10 cellular contexts compared by ENCODE assay signal in the genomic region with DNA sequence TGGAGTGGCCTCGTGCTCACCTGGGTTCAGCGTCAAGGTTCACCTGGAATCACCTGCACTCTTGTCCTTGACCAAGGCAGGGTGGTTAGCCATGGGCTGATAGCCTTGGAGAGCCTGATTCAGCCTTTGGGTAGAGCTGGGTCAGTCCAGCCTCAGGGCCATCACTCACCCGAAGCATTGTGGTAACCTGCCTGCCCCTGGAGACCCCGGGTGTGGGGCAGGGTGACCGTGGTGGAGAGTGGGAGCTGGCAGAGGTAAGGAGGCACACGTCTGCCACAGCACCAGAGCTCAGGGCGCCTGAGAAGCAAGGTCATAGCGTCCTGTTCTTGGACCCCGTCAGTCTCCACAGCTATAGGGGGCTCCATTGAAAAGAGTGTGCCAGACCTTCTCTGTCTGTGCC. TPM values are rescaled to one million over a fixed set of nuclear protein-coding genes. Genes with fewer than 3 reads are reported as not detected.
DNase-seq lines count a peak whose midpoint lies in the region; ATAC-seq, FAIRE-seq and TF ChIP-seq lines count a peak whose summit lies in the region.
"Had no signal": no experiment of that assay in that cellular context is flagged by ENCODE, and none has a peak within 500 bp of the region (broad histone marks: within the 10 kb centered on the region; RNA-seq: fewer than 3 reads in every experiment).

No MANE protein-coding gene starts in this region.

- no TSS peak for BruUV-seq in GM12878 (replicated peaks; lab: Mats Ljungman, UMichigan)

- H3K79me1 ChIP-seq in H9 (ENCODE audit: insufficient read depth, low read depth, low read length, poor library complexity, severe bottlenecking): no peaks in the 10 kb centered on the region

- H3K79me2 ChIP-seq in H9 (ENCODE audit: insufficient read depth, low read length) (no peaks in the 10 kb centered on the region), GM12878 (ENCODE audit: control insufficient read depth, insufficient read depth, low read length) (peaks cover 2% of the 10 kb centered on the region)

- RAD21 ChIA-PET in GM12878 (lab: Charles Lee; ENCODE audit: unreplicated experiment): interaction anchor here (0.6 to 15.3 kb wide), 61 partner anchors 8 to 882 kb away, joined by 3 to 383 read pairs (median 6); a partner anchor contains a TSS

- H3K18ac ChIP-seq in H9 (ENCODE audit: insufficient read length, low read depth, low read length): no peak overlapping the region

- H3K9ac ChIP-seq in H9 (ENCODE audit: extremely low read depth, insufficient read length, low read length) (no peak overlapping the region), GM12878 (ENCODE audit: control insufficient read depth, insufficient read depth, low read length) (peak overlapping the region; percentile 17; the same call in 1 of the 2 replicates)

- ATAC-seq in GM12878: no peak; the same call in 2 of the 3 replicates
- ATAC-seq in naive B cell (ENCODE audit: low read depth in 2 of 2): no peak

- H3K4me3 Mint-ChIP-seq in H9 (peak overlapping the region in 1 of 2 experiments; percentile 73; a peak in 2 of 5 replicates), naive B cell (peak overlapping the region in 7 of 8 donors; percentile 72 to 92 (median 89)), CD14-positive monocyte (peak overlapping the region in 1 of 2 donors; percentile 83)

- no peak overlapping the region for H3K27ac ChIP-seq in H9 (ENCODE audit: insufficient read length, low read depth, low read length)
- no peak overlapping the region for H3K27ac ChIP-seq in GM12878 (ENCODE audit: control insufficient read depth, insufficient read depth)

- H3K4me1 Mint-ChIP-seq in H9 (peaks cover 14% of the 10 kb centered on the region in 2 experiments), naive B cell (peaks cover 27 to 60% (median 45%) of the 10 kb centered on the region in 3 donors), CD14-positive monocyte (peaks cover 30% of the 10 kb centered on the region)

- no peak overlapping the region for H3K23ac ChIP-seq in H9 (ENCODE audit: insufficient read length, low read depth, low read length)

- no peak overlapping the region for H2BK5ac ChIP-seq in H9 (ENCODE audit: insufficient read length, low read length)

- no peak for TF ChIP-seq POLR2A in GM12878 (IDR thresholded peaks at IDR 0.05; ENCODE audit: low read depth, low read length)

- H3K27me3 ChIP-seq in H9 (ENCODE audit: insufficient read depth, low read length): peaks cover 5% of the 10 kb centered on the region; the same call in 1 of the 2 replicates
- no peaks in the 10 kb centered on the region for H3K27me3 ChIP-seq in GM12878 (replicated peaks in 1 of 2; ENCODE audit: control insufficient read depth in 2 of 2, insufficient read depth in 2 of 2, low read length in 1 of 2)

- H3K14ac ChIP-seq in H9 (ENCODE audit: insufficient read depth, low read length): peak overlapping the region; percentile 66

- no peak for TF ChIP-seq EP300 in GM12878 (IDR thresholded peaks at IDR 0.05; ENCODE audit: borderline replicate concordance in 1 of 2, control insufficient read depth in 1 of 2, low read depth in 2 of 2, low read length in 2 of 2)

- H3K4ac ChIP-seq in H9 (ENCODE audit: low read depth, low read length): no peak overlapping the region

- SMC1A ChIA-PET in GM12878 (lab: Charles Lee; ENCODE audit: uncharacterized antibody, unreplicated experiment): interaction anchor here (0.5 to 15.1 kb wide), 58 partner anchors 8 to 856 kb away, joined by 3 to 298 read pairs (median 5); a partner anchor contains a TSS

- H3K9me3 Mint-ChIP-seq in H9 (no peaks in the 10 kb centered on the region), naive B cell (peaks cover 0 to 2% (median 0%) of the 10 kb centered on the region in 7 donors), CD14-positive monocyte (peaks cover 0 to 2% (median 0%) of the 10 kb centered on the region in 7 donors)

- H3K4me3 ChIP-seq in AG04449 (ENCODE audit: low read depth, low read length) (peak overlapping the region; percentile 57), GM12878 (peak overlapping the region; percentile 68)
- H3K4me3 ChIP-seq: lung had no signal

- no peak for FAIRE-seq in GM12878 (lab: Jason Lieb, UNC)
- FAIRE-seq: D721Med had no signal

- H3K36me3 Mint-ChIP-seq in H9 (ENCODE audit: insufficient read depth in 1 of 3, low read depth in 3 of 3) (no peaks in the 10 kb centered on the region), naive B cell (no peaks in the 10 kb centered on the region), CD14-positive monocyte (no peaks in the 10 kb centered on the region)

- peaks cover 51% of the 10 kb centered on the region for H3K27me3 Mint-ChIP-seq in H9 (ENCODE audit: low read depth)
- peaks cover 4 to 13% (median 11%) of the 10 kb centered on the region in 3 donors for H3K27me3 Mint-ChIP-seq in naive B cell
- H3K27me3 Mint-ChIP-seq in CD14-positive monocyte (ENCODE audit: low read depth in 3 of 3): peaks cover 18 to 32% (median 22%) of the 10 kb centered on the region in 3 donors

- WGBS in H9 (ENCODE audit: extremely low coverage, insufficient read length, low lambda C conversion rate): no CpG with 5 or more reads among the region's 9 CpGs
- WGBS in GM12878 (ENCODE audit: insufficient coverage, insufficient replicate concordance, low lambda C conversion rate, missing lambda C conversion rate): 29% methylated on average over 9 of the region's 9 CpGs

- peaks cover 11% of the 10 kb centered on the region for H3K23me2 ChIP-seq in H9 (ENCODE audit: insufficient read length, low read depth, low read length, poor library complexity, severe bottlenecking)

- H2BK15ac ChIP-seq in H9 (ENCODE audit: low read depth, low read length): no peak overlapping the region

- H4K8ac ChIP-seq in H9 (replicated peaks; ENCODE audit: insufficient read length, low read depth, low read length): no peak overlapping the region

- no peak overlapping the region for H4K5ac ChIP-seq in H9 (ENCODE audit: insufficient read length, low read depth, low read length)

- H3K27ac Mint-ChIP-seq in H9 (no peak overlapping the region), naive B cell (peak overlapping the region in 2 of 6 donors; percentile 38 to 60), CD14-positive monocyte (no peak overlapping the region)

- TF ChIP-seq RAD21 in GM12878 (IDR thresholded peaks at IDR 0.05; ENCODE audit: insufficient read depth, low read depth, low read length): no peak

- TF ChIP-seq CTCF in AG04449 (IDR thresholded peaks at IDR 0.05; ENCODE audit: insufficient read depth, low read length, missing control alignments) (no peak), H9 (conservative IDR thresholded peaks at IDR 0.05) (no peak), GM12878 (IDR thresholded peaks at IDR 0.05 in 2 of 3, conservative IDR thresholded peaks at IDR 0.05 in 1 of 3; ENCODE audit: control insufficient read depth in 2 of 3, extremely low read depth in 1 of 3, insufficient read depth in 1 of 3, low read depth in 3 of 3, low read length in 3 of 3) (no peak), CD14-positive monocyte (IDR thresholded peaks at IDR 0.05) (no peak)

- no peak overlapping the region for H3T11ph ChIP-seq in H9 (ENCODE audit: low read length)

- no peak overlapping the region for H2AFZ ChIP-seq in H9 (ENCODE audit: low read length)
- H2AFZ ChIP-seq in GM12878 (ENCODE audit: control insufficient read depth, low read depth, low read length): peak overlapping the region; percentile 96

- no peak overlapping the region for H2BK120ac ChIP-seq in H9 (ENCODE audit: low read depth, low read length, poor library complexity, severe bottlenecking)

- no peak overlapping the region for H4K91ac ChIP-seq in H9 (ENCODE audit: insufficient read length, low read depth, low read length)

- POLR2A ChIA-PET in AG04449 (lab: Yijun Ruan, JAX): interaction anchor here (0.8 to 1.7 kb wide), 5 partner anchors 50 to 293 kb away, joined by 3 to 10 read pairs (median 4); a partner anchor contains a TSS
- POLR2A ChIA-PET in GM12878 (lab: Charles Lee): interaction anchor here (1.7 kb wide), 1 partner anchor 42 kb away, joined by 4 read pairs; no protein-coding TSS in a partner anchor

- CTCF ChIA-PET in AG04449 (lab: Yijun Ruan, JAX) (interaction anchor here (0.6 to 15.6 kb wide), 95 partner anchors 8 to 1618 kb away, joined by 3 to 1051 read pairs (median 5); a partner anchor contains a TSS), GM12878 (lab: Yijun Ruan, JAX) (interaction anchor here (0.7 to 13.6 kb wide), 102 partner anchors 8 to 882 kb away, joined by 3 to 664 read pairs (median 5); a partner anchor contains a TSS)

- in situ Hi-C loops in GM12878 (cut with MboI): loop anchor here (5.0 kb wide), 3 partner anchors 105 to 295 kb away; no protein-coding TSS in a partner anchor

- H4K20me1 ChIP-seq in H9 (ENCODE audit: control insufficient read depth, insufficient read depth, insufficient read length) (no peaks in the 10 kb centered on the region), GM12878 (ENCODE audit: control insufficient read depth, insufficient read depth) (no peaks in the 10 kb centered on the region)

- H3K4me1 ChIP-seq in H9 (ENCODE audit: insufficient read depth, low read length): no peaks in the 10 kb centered on the region; the same call in 1 of the 2 replicates
- peaks cover 11% of the 10 kb centered on the region for H3K4me1 ChIP-seq in GM12878 (ENCODE audit: control insufficient read depth, insufficient read depth, low read length)

- H2BK20ac ChIP-seq in H9 (ENCODE audit: low read depth, low read length, poor library complexity, severe bottlenecking): no peak overlapping the region

- no peak overlapping the region for H2AK5ac ChIP-seq in H9 (ENCODE audit: insufficient read length, low read length)

- no peak overlapping the region for H3K56ac ChIP-seq in H9 (ENCODE audit: insufficient read length, low read depth, low read length)

- DNase-seq in AG04449 (ENCODE audit: low read depth, low spot score) (no peak), H9 (no peak), GM12878 (ENCODE audit: low read depth, low spot score) (no peak), naive B cell (no peak), head of caudate nucleus (no peak), LoVo (ENCODE audit: low spot score) (no peak), putamen (ENCODE audit: low spot score) (no peak), CD14-positive monocyte (ENCODE audit: low spot score) (no peak)

- no peak overlapping the region for H2BK12ac ChIP-seq in H9 (ENCODE audit: insufficient read length, low read depth, low read length)

- H3K36me3 ChIP-seq in GM12878 (ENCODE audit: control insufficient read depth in 2 of 2, insufficient read depth in 2 of 2, low read length in 1 of 2): no peaks in the 10 kb centered on the region

- H3K4me2 ChIP-seq in H9 (ENCODE audit: insufficient read depth, insufficient read length, low read length): peak overlapping the region; percentile 84
- H3K4me2 ChIP-seq in GM12878 (ENCODE audit: control insufficient read depth, insufficient read depth): peak overlapping the region; percentile 100

- intact Hi-C loops in GM12878 (cut with micrococcal nuclease; ENCODE audit: unreplicated experiment): loop anchor here (1.0 to 5.0 kb wide), 4 partner anchors 49 to 855 kb away; no protein-coding TSS in a partner anchor
- intact Hi-C loops in head of caudate nucleus (cut with DNase I): loop anchor here (1.0 to 10.0 kb wide), 3 partner anchors 52 to 290 kb away; a partner anchor contains a TSS
- intact Hi-C loops in CD14-positive monocyte (cut with micrococcal nuclease): loop anchor here (5.0 to 10.0 kb wide), 3 partner anchors 50 to 292 kb away; a partner anchor contains a TSS

- H3K9me3 ChIP-seq in H9 (ENCODE audit: control insufficient read depth, low read depth, low read length) (no peaks in the 10 kb centered on the region), GM12878 (replicated peaks; ENCODE audit: control insufficient read depth, insufficient read depth, low read length) (no peaks in the 10 kb centered on the region)

RNA-seq across cellular contexts. Expression of a gene that starts 27.7 kb away (rescaled TPM):
- total RNA-seq in H9 (2021) (not detected in 2 replicates), GM12878 (2014; rRNA removed) (81.2 and 82.2 TPM in 2 replicates), GM12878 (2014; rRNA removed; fragmentation: Illumina TruSeq; extraction: Trizol) (36.3 and 38.1 TPM in 2 replicates), GM12878 (2021) (132 and 136 TPM in 2 replicates)
- 484 and 561 TPM in 2 replicates for total RNA-seq in GM12878 (2013; cell fraction: nucleolus; rRNA removed)
- polyA plus RNA-seq in GM12878 (2011; ENCODE audit: low read depth): 16.4 TPM
- polyA plus RNA-seq in GM12878 (2011; rRNA removed) (24.4 and 58.0 TPM in 2 replicates), GM12878 (2014; fragmentation: Illumina TruSeq; extraction: Trizol) (34.4 and 49.4 TPM in 2 replicates), GM12878 (2014; fragmentation: Nextera tagmentation; extraction: Ambion mirVana) (10 to 100 TPM; 13.5 to 13.9 TPM), GM12878 (2014; rRNA removed) (70.3 and 78.5 TPM in 2 replicates), GM12878 (2016; fragmentation: Nextera tagmentation; extraction: Ambion mirVana) (10 to 100 TPM; 31.7 to 45.2 TPM), naive B cell (ENCODE audit: low read depth in 6 of 6) (10 to 100 TPM; 46.5 to 98.0 (median 80.0) TPM), CD14-positive monocyte (1 to 10 TPM; 7.5 to 9.8 TPM)
- polyA plus RNA-seq in GM12878 (2011; cell fraction: cytosol; rRNA removed): 46.0 and 51.0 TPM in 2 replicates
- polyA plus RNA-seq in GM12878 (2011; cell fraction: nucleus; rRNA removed): 214 and 216 TPM in 2 replicates
- polyA plus RNA-seq in GM12878 (2012): 26.0 and 43.0 TPM in 2 replicates
- 149 and 180 TPM in 2 replicates for polyA minus RNA-seq in GM12878 (2011; rRNA and poly(A)+ RNA removed)
- polyA minus RNA-seq in GM12878 (2011; cell fraction: cytosol; rRNA and poly(A)+ RNA removed): 57.9 and 65.2 TPM in 2 replicates
- polyA minus RNA-seq in GM12878 (2011; cell fraction: nucleus; rRNA and poly(A)+ RNA removed): 153 and 224 TPM in 2 replicates

RNA-seq across cellular contexts. Expression of a gene that starts 52.1 kb away (rescaled TPM):
- total RNA-seq in H9 (2021) (6.9 and 7.4 TPM in 2 replicates), GM12878 (2014; rRNA removed) (not detected in 2 replicates), GM12878 (2014; rRNA removed; fragmentation: Illumina TruSeq; extraction: Trizol) (not detected in 2 replicates), GM12878 (2021) (0.18 and 0.45 TPM in 2 replicates)
- total RNA-seq in GM12878 (2013; cell fraction: nucleolus; rRNA removed): 17.6 and 21.3 TPM in 2 replicates
- polyA plus RNA-seq in GM12878 (2011; ENCODE audit: low read depth): not detected
- polyA plus RNA-seq in GM12878 (2011; rRNA removed) (0.61 and 1.0 TPM in 2 replicates), GM12878 (2014; fragmentation: Illumina TruSeq; extraction: Trizol) (not detected in 2 replicates), GM12878 (2014; fragmentation: Nextera tagmentation; extraction: Ambion mirVana) (under 1 TPM in 1 of 2 experiments, not detected in 1; 0.07 TPM), GM12878 (2014; rRNA removed) (0.08 TPM in 1 of 2 replicates, not detected in the other), GM12878 (2016; fragmentation: Nextera tagmentation; extraction: Ambion mirVana) (under 1 TPM in 1 of 2 experiments, not detected in 1; 0.56 TPM), naive B cell (ENCODE audit: low read depth in 6 of 6) (1 to 10 TPM; 2.8 to 9.2 (median 5.8) TPM), CD14-positive monocyte (1 to 10 TPM; 1.5 to 1.9 TPM)
- 0.36 and 0.82 TPM in 2 replicates for polyA plus RNA-seq in GM12878 (2011; cell fraction: cytosol; rRNA removed)
- 2.2 and 2.9 TPM in 2 replicates for polyA plus RNA-seq in GM12878 (2011; cell fraction: nucleus; rRNA removed)
- 0.73 and 0.76 TPM in 2 replicates for polyA plus RNA-seq in GM12878 (2012)
- 0.73 and 0.88 TPM in 2 replicates for polyA minus RNA-seq in GM12878 (2011; rRNA and poly(A)+ RNA removed)
- polyA minus RNA-seq in GM12878 (2011; cell fraction: cytosol; rRNA and poly(A)+ RNA removed): not detected in 2 replicates
- 2.8 and 3.5 TPM in 2 replicates for polyA minus RNA-seq in GM12878 (2011; cell fraction: nucleus; rRNA and poly(A)+ RNA removed)
